In the genomic region with DNA sequence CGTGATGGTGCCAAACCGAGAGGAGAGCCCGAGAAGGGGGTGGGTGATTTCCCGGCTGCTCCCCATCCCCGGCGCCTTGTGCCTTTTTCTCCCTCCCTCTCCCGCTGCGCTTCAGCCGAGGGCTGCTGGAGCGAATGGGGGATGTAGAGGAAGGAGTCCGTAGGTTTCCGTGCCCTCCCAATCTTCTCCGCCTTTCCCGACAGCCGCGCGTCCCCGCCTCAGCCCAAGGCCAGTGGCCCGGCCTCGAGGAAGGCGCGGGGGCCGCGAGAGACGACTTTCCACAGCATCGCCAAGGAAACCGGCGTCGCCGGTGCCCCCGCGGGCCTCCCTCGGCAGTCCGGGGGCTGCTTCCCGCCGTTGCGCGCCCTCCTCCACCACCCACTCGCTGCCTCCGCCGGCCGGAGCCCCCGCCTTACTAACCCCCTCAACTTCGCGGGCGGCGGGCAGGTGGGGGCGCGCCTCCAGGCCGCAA, we compare ENCODE assay signal across 9 cellular contexts. TPM values are rescaled to one million over a fixed set of nuclear protein-coding genes. Genes with fewer than 3 reads are reported as not detected.
DNase-seq lines count a peak whose midpoint lies in the region; ATAC-seq and TF ChIP-seq lines count a peak whose summit lies in the region.
"Had no signal": no experiment of that assay in that cellular context is flagged by ENCODE, and none has a peak within 500 bp of the region (broad histone marks: within the 10 kb centered on the region; RNA-seq: fewer than 3 reads in every experiment).

No MANE protein-coding gene starts in this region.

- no peak for TF ChIP-seq EP300 in SK-N-SH (IDR thresholded peaks at IDR 0.05; ENCODE audit: borderline replicate concordance in 1 of 2, low read depth in 1 of 2, low read length in 1 of 2)

- peaks cover 12 to 28% of the 10 kb centered on the region in 2 experiments; a peak in 3 of 4 replicates for H3K4me1 ChIP-seq in SK-N-SH (ENCODE audit: control insufficient read depth in 1 of 2, insufficient read depth in 2 of 2, low read depth in 1 of 2, low read length in 1 of 2)
- peaks cover 14 to 35% (median 24%) of the 10 kb centered on the region in 4 donors for H3K4me1 ChIP-seq in liver (ENCODE audit: control insufficient read depth in 4 of 4, insufficient read depth in 4 of 4, low read length in 3 of 4)
- peaks cover 8% of the 10 kb centered on the region for H3K4me1 ChIP-seq in testis

- peak overlapping the region; percentile 88 for H3K4me2 ChIP-seq in SK-N-SH

- no peaks in the 10 kb centered on the region for H3K79me2 ChIP-seq in SK-N-SH (ENCODE audit: insufficient read depth)

- ATAC-seq in SK-N-SH treated with all-trans-retinoic acid at 6 μM for 48 hours (no peak), GM19324 (IDR thresholded peaks at IDR 0.05; ENCODE audit: low FRiP score, unreplicated experiment) (no peak)
- ATAC-seq in activated naive CD8-positive, alpha-beta T cell treated with anti-CD3 and anti-CD28 coated beads, Interleukin-2, amount 10 ng/mL, durations not matched to agents 7 days and 5 days (ENCODE audit: low read depth) = no peak

- peaks cover 39% of the 10 kb centered on the region for H3K27me3 Mint-ChIP-seq in activated naive CD8-positive, alpha-beta T cell treated with anti-CD3 and anti-CD28 coated beads, Interleukin-2, amount 10 ng/mL, durations not matched to agents 7 days and 5 days

- peaks cover 39% of the 10 kb centered on the region for H3K4me1 Mint-ChIP-seq in activated naive CD8-positive, alpha-beta T cell treated with anti-CD3 and anti-CD28 coated beads, Interleukin-2, amount 10 ng/mL, durations not matched to agents 7 days and 5 days

- H3K9me2 ChIP-seq in SK-N-SH = no peaks in the 10 kb centered on the region

- peak overlapping the region; percentile 92 for H3K4me3 Mint-ChIP-seq in activated naive CD8-positive, alpha-beta T cell treated with anti-CD3 and anti-CD28 coated beads, Interleukin-2, amount 10 ng/mL, durations not matched to agents 7 days and 5 days

- no peaks in the 10 kb centered on the region for H3K9me3 Mint-ChIP-seq in activated naive CD8-positive, alpha-beta T cell treated with anti-CD3 and anti-CD28 coated beads, Interleukin-2, amount 10 ng/mL, durations not matched to agents 7 days and 5 days

- H4K20me1 ChIP-seq in SK-N-SH (ENCODE audit: insufficient read depth) = no peaks in the 10 kb centered on the region

- CTCF ChIA-PET in SK-N-SH (lab: Yijun Ruan, JAX) = interaction anchor here (0.5 to 1.2 kb wide), 4 partner anchors 8 to 570 kb away, joined by 3 to 4 read pairs (median 4); no protein-coding TSS in a partner anchor

- TF ChIP-seq CTCF in SK-N-SH (IDR thresholded peaks at IDR 0.05) = no peak
- TF ChIP-seq CTCF in liver (IDR thresholded peaks at IDR 0.05; ENCODE audit: low read depth, low read length, missing input control) = no peak
- no peak for TF ChIP-seq CTCF in testis (IDR thresholded peaks at IDR 0.05)

- no peak overlapping the region for H3K27ac Mint-ChIP-seq in activated naive CD8-positive, alpha-beta T cell treated with anti-CD3 and anti-CD28 coated beads, Interleukin-2, amount 10 ng/mL, durations not matched to agents 7 days and 5 days

- no peak overlapping the region for H3K27ac ChIP-seq in SK-N-SH (ENCODE audit: low read depth in 2 of 2, low read length in 1 of 2)
- H3K27ac ChIP-seq in liver (ENCODE audit: low read depth in 1 of 2, low read length in 2 of 2) = no peak overlapping the region
- peak overlapping the region in 1 of 2 donors; percentile 89 for H3K27ac ChIP-seq in testis
- H3K27ac ChIP-seq: VCaP had no signal

- H3K36me3 ChIP-seq in SK-N-SH (replicated peaks in 1 of 2; ENCODE audit: control insufficient read depth in 1 of 2, insufficient read depth in 2 of 2, low read length in 1 of 2) (peaks cover 1 to 5% of the 10 kb centered on the region in 2 experiments), liver (ENCODE audit: control insufficient read depth in 4 of 4, insufficient read depth in 3 of 4, low read depth in 1 of 4, low read length in 3 of 4) (no peaks in the 10 kb centered on the region), testis (ENCODE audit: low read depth, missing control alignments) (no peaks in the 10 kb centered on the region)

- H3F3A ChIP-seq in SK-N-SH (replicated peaks; ENCODE audit: insufficient read depth) = peaks cover 8% of the 10 kb centered on the region

- intact Hi-C loops in testis (cut with DNase I; ENCODE audit: low total_unique reads) = loop anchor here (10.0 kb wide), 1 partner anchor 320 kb away; the partner anchor contains the start of gene NRBF2

- H3K27me3 ChIP-seq in SK-N-SH (ENCODE audit: insufficient read depth) (peaks cover 35% of the 10 kb centered on the region), liver (ENCODE audit: control insufficient read depth in 4 of 4, insufficient read depth in 4 of 4, low read length in 3 of 4) (peaks cover 0 to 6% (median 4%) of the 10 kb centered on the region in 4 donors), testis (no peaks in the 10 kb centered on the region)

- TF ChIP-seq RAD21 in SK-N-SH (IDR thresholded peaks at IDR 0.05; ENCODE audit: low read length) (no peak), liver (IDR thresholded peaks at IDR 0.05) (no peak)

- DNase-seq in SK-N-SH (peak; percentile 51), testis (no peak), LoVo (ENCODE audit: low spot score) (no peak), NCI-H187 (lab: John Stamatoyannopoulos, UW) (no peak)
- no peak for DNase-seq in activated naive CD8-positive, alpha-beta T cell treated with anti-CD3 and anti-CD28 coated beads, Interleukin-2, amount 10 ng/mL, durations not matched to agents 7 days and 5 days

- H3K4me3 ChIP-seq in SK-N-SH (ENCODE audit: low read depth in 2 of 2, low read length in 1 of 2) = peak overlapping the region; percentile 71 to 73
- H3K4me3 ChIP-seq in liver (ENCODE audit: low read depth in 1 of 3, low read length in 3 of 3) = peak overlapping the region in 2 of 3 donors; percentile 72 to 93
- peak overlapping the region; percentile 77 to 91 for H3K4me3 ChIP-seq in testis

- H3K36me3 Mint-ChIP-seq in activated naive CD8-positive, alpha-beta T cell treated with anti-CD3 and anti-CD28 coated beads, Interleukin-2, amount 10 ng/mL, durations not matched to agents 7 days and 5 days = peaks cover 4% of the 10 kb centered on the region

- POLR2A ChIA-PET in SK-N-SH (lab: Yijun Ruan, JAX) = no interaction called here
- POLR2A ChIA-PET in activated naive CD8-positive, alpha-beta T cell treated with anti-CD3 and anti-CD28 coated beads, Interleukin-2, amount 10 ng/mL, durations not matched to agents 7 days and 5 days (lab: Charles Lee) = interaction anchor here (0.9 to 5.1 kb wide), 4 partner anchors 10 to 177 kb away, joined by 3 to 73 read pairs (median 40); partner anchors contain the start of gene ADO

- no peak for TF ChIP-seq POLR2A in testis (IDR thresholded peaks at IDR 0.05)

- no peak overlapping the region for H2AFZ ChIP-seq in SK-N-SH (ENCODE audit: low read depth)

- H3K9ac ChIP-seq in SK-N-SH (no peak overlapping the region), liver (ENCODE audit: low read depth in 1 of 2, low read length in 2 of 2) (no peak overlapping the region)

- H3K9me3 ChIP-seq in SK-N-SH (no peaks in the 10 kb centered on the region), liver (ENCODE audit: control insufficient read depth in 4 of 4, low read length in 3 of 4) (no peaks in the 10 kb centered on the region), testis (no peaks in the 10 kb centered on the region)

- WGBS in SK-N-SH (ENCODE audit: low lambda C conversion rate) = 9% methylated on average over 23 of the region's 50 CpGs
- WGBS in liver = 2% methylated on average over 50 of the region's 50 CpGs
- whole genome bisulfite sequencing in testis, 2 donors = 0 to 1% methylated on average over 17 to 42 of the region's 50 CpGs

TF ChIP-seq in SK-N-SH, 30 proteins besides CTCF, POLR2A, EP300 and RAD21 (continues in another document):
- TF ChIP-seq SMC3 (IDR thresholded peaks at IDR 0.05; ENCODE audit: low read depth, low read length) = no peak

TF ChIP-seq in SK-N-SH treated with all-trans-retinoic acid at 6 μM for 48 hours, 23 proteins besides CTCF, POLR2A, EP300 and RAD21 (continues in another document):
- TF ChIP-seq BACH2 (CRISPR knock-in tag; IDR thresholded peaks at IDR 0.05; ENCODE audit: borderline replicate concordance) (no peak), TOX (CRISPR knock-in tag; IDR thresholded peaks at IDR 0.05; ENCODE audit: borderline replicate concordance) (no peak), ZNF70 (CRISPR knock-in tag; IDR thresholded peaks at IDR 0.05) (no peak), ZNF8 (CRISPR knock-in tag; IDR thresholded peaks at IDR 0.05) (no peak), SNAI2 (CRISPR knock-in tag; IDR thresholded peaks at IDR 0.05) (no peak), OSR1 (CRISPR knock-in tag; IDR thresholded peaks at IDR 0.05) (no peak), ISL1 (CRISPR knock-in tag; IDR thresholded peaks at IDR 0.05) (no peak)

TF ChIP-seq in liver, 16 proteins besides CTCF, POLR2A, EP300 and RAD21 (continues in another document):
- TF ChIP-seq SP1 (IDR thresholded peaks at IDR 0.05) = no peak
- no peak for TF ChIP-seq YY1 (IDR thresholded peaks at IDR 0.05)
- TF ChIP-seq GABPA (IDR thresholded peaks at IDR 0.05 in 1 of 2, conservative IDR thresholded peaks at IDR 0.05 in 1 of 2) = no peak
- no peak for TF ChIP-seq MAX (IDR thresholded peaks at IDR 0.05)

RNA-seq across cellular contexts. Expression of gene EGR2, which starts 1.2 kb away (rescaled TPM):
- polyA plus RNA-seq in SK-N-SH (2012; rRNA removed) (0.25 and 0.47 TPM in 2 replicates), liver (under 1 TPM; 0.27 to 0.76 TPM), testis (ENCODE audit: insufficient read depth, low read depth, low replicate concordance) (8.8 TPM)
- polyA plus RNA-seq in SK-N-SH (2012; cell fraction: cytosol; rRNA removed) = 0.21 and 0.34 TPM in 2 replicates
- 0.33 and 0.73 TPM in 2 replicates for polyA plus RNA-seq in SK-N-SH (2012; cell fraction: nucleus; rRNA removed)
- 1 to 10 TPM; 1.4 to 2.2 TPM for total RNA-seq in activated naive CD8-positive, alpha-beta T cell treated with anti-CD3 and anti-CD28 coated beads, Interleukin-2, amount 10 ng/mL, durations not matched to agents 7 days and 5 days
- total RNA-seq in liver (under 1 TPM; 0.17 to 0.19 TPM), testis (1 to 10 TPM; 6.8 TPM)

RNA-seq across cellular contexts. Expression of gene ADO, which starts 10.4 kb away (rescaled TPM):
- polyA plus RNA-seq in SK-N-SH (2012; rRNA removed) (6.9 and 8.2 TPM in 2 replicates), liver (1 to 10 TPM; 1.4 to 4.3 TPM), testis (ENCODE audit: insufficient read depth, low read depth, low replicate concordance) (93.9 TPM)
- 10.7 and 11.1 TPM in 2 replicates for polyA plus RNA-seq in SK-N-SH (2012; cell fraction: cytosol; rRNA removed)
- 3.8 and 4.2 TPM in 2 replicates for polyA plus RNA-seq in SK-N-SH (2012; cell fraction: nucleus; rRNA removed)
- total RNA-seq in activated naive CD8-positive, alpha-beta T cell treated with anti-CD3 and anti-CD28 coated beads, Interleukin-2, amount 10 ng/mL, durations not matched to agents 7 days and 5 days = 10 to 100 TPM; 23.2 to 23.3 TPM
- total RNA-seq in liver (1 to 10 TPM; 6.7 TPM), testis (10 to 100 TPM; 65.9 to 87.8 TPM)
